ENCODE assay signal across 1 cellular context in the genomic region with DNA sequence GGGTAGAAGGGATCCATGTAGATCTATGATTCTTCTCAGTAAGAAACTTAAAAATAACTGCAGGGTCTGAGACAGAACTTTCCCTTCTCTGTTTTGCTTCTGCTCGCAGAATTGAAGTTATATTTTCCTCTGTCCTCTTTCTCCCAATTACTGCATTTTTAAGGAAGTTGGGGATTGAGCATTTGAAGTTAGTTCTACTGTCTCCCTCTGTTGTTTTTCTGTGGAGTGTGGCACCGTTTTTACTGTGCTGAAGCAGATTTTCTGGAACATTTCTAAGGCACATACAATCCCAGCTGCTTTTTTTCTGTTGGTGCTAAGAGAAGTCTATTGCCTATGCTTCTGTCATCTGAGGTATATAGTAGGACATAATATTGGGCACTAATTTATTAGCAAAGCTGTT.
TF ChIP-seq lines count a peak whose summit lies in the region.

No MANE protein-coding gene starts in this region.

TF ChIP-seq in IMR-90, 13 proteins besides CTCF, POLR2A, EP300 and RAD21:
- TF ChIP-seq, protein P1, sequence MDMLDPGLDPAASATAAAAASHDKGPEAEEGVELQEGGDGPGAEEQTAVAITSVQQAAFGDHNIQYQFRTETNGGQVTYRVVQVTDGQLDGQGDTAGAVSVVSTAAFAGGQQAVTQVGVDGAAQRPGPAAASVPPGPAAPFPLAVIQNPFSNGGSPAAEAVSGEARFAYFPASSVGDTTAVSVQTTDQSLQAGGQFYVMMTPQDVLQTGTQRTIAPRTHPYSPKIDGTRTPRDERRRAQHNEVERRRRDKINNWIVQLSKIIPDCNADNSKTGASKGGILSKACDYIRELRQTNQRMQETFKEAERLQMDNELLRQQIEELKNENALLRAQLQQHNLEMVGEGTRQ (IDR thresholded peaks at IDR 0.05; ENCODE audit: low read depth, low read length): no peak
- TF ChIP-seq MAZ (IDR thresholded peaks at IDR 0.05; ENCODE audit: borderline replicate concordance, low read depth, low read length) (no peak), BHLHE40 (IDR thresholded peaks at IDR 0.05; ENCODE audit: low read depth, low read length) (no peak), RFX5 (IDR thresholded peaks at IDR 0.05; ENCODE audit: low read depth, low read length) (no peak), MAFK (IDR thresholded peaks at IDR 0.05; ENCODE audit: low read depth, low read length) (no peak), CHD1 (IDR thresholded peaks at IDR 0.05; ENCODE audit: low read depth, low read length) (no peak), MXI1 (IDR thresholded peaks at IDR 0.05; ENCODE audit: borderline replicate concordance, low read depth, low read length) (no peak), NFE2L2 (IDR thresholded peaks at IDR 0.05; ENCODE audit: low read depth, low read length) (no peak), SMC3 (IDR thresholded peaks at IDR 0.05; ENCODE audit: low read depth, low read length) (no peak), CEBPB (IDR thresholded peaks at IDR 0.05; ENCODE audit: low read depth, low read length) (no peak)
- TF ChIP-seq, protein P2, sequence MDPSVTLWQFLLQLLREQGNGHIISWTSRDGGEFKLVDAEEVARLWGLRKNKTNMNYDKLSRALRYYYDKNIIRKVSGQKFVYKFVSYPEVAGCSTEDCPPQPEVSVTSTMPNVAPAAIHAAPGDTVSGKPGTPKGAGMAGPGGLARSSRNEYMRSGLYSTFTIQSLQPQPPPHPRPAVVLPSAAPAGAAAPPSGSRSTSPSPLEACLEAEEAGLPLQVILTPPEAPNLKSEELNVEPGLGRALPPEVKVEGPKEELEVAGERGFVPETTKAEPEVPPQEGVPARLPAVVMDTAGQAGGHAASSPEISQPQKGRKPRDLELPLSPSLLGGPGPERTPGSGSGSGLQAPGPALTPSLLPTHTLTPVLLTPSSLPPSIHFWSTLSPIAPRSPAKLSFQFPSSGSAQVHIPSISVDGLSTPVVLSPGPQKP (IDR thresholded peaks at IDR 0.05; ENCODE audit: borderline replicate concordance, low read depth, low read length): no peak
